In genomic region chr20:20713244-20713765, GRCh38 we compare ENCODE assay signal across 8 cellular contexts. TPM values are rescaled to one million over a fixed set of nuclear protein-coding genes. Genes with fewer than 3 reads are reported as not detected.
DNase-seq lines count a peak whose midpoint lies in the region; ATAC-seq, FAIRE-seq and TF ChIP-seq lines count a peak whose summit lies in the region.

No MANE protein-coding gene starts in this region.

- peak overlapping the region; percentile 74; the same call in 1 of the 2 replicates for H3K18ac ChIP-seq in H1 (ENCODE audit: extremely low read depth, low read length)

- peak overlapping the region; percentile 66 to 94 (median 73) for H3K4me3 ChIP-seq in H1 (ENCODE audit: extremely low read depth in 1 of 4, insufficient read depth in 2 of 4, low read depth in 3 of 4, low read length in 4 of 4)
- peak overlapping the region; percentile 89 for H3K4me3 ChIP-seq in neural cell (ENCODE audit: low read length)

- TF ChIP-seq EP300 in H1 (IDR thresholded peaks at IDR 0.05; ENCODE audit: borderline replicate concordance in 1 of 2, low read depth in 2 of 2, low read length in 2 of 2) (no peak), neural cell (conservative IDR thresholded peaks at IDR 0.05; ENCODE audit: poor library complexity, severe bottlenecking) (no peak)

- peaks cover 4% of the 10 kb centered on the region; the same call in 1 of the 2 replicates for H3K23me2 ChIP-seq in H1 (ENCODE audit: low read depth, low read length)

- TF ChIP-seq RAD21 in H1 (IDR thresholded peaks at IDR 0.05 in 1 of 2, conservative IDR thresholded peaks at IDR 0.05 in 1 of 2; ENCODE audit: low read depth in 2 of 2, low read length in 2 of 2) (no peak), neural cell (conservative IDR thresholded peaks at IDR 0.05) (no peak)

- peaks cover 0 to 4% of the 10 kb centered on the region in 2 experiments for H4K20me1 ChIP-seq in H1 (replicated peaks in 1 of 2; ENCODE audit: control insufficient read depth in 1 of 2, insufficient read depth in 2 of 2, low read length in 2 of 2)
- no peaks in the 10 kb centered on the region for H4K20me1 ChIP-seq in neural cell (ENCODE audit: insufficient read depth)

- H3F3A ChIP-seq in neural cell (ENCODE audit: insufficient read depth, low read length, poor library complexity, severe bottlenecking) = no peaks in the 10 kb centered on the region

- peak overlapping the region; percentile 77 for H4K91ac ChIP-seq in H1 (replicated peaks; ENCODE audit: insufficient read length, low read length)

- BruUV-seq in Calu3 (replicated peaks; lab: Mats Ljungman, UMichigan) = no TSS peak

- H2BK120ac ChIP-seq in H1 (replicated peaks; ENCODE audit: low read depth, low read length) = no peak overlapping the region

- no peak overlapping the region for H2BK12ac ChIP-seq in H1 (ENCODE audit: low read depth, low read length)

- intact Hi-C loops in Calu3 (cut with micrococcal nuclease; ENCODE audit: unreplicated experiment) = loop anchor here (10.0 kb wide), 1 partner anchor 49 kb away; no protein-coding TSS in a partner anchor

- peak overlapping the region; percentile 57 to 69 for H3K4me2 ChIP-seq in H1 (ENCODE audit: insufficient read depth in 1 of 2, low read depth in 2 of 2, low read length in 2 of 2)
- H3K4me2 ChIP-seq in neural cell (ENCODE audit: low read length) = no peak overlapping the region

- H4K8ac ChIP-seq in H1 (ENCODE audit: extremely low read depth, insufficient read depth, low read length) = peak overlapping the region; percentile 92; the same call in 1 of the 2 replicates

- no peak overlapping the region for H2BK20ac ChIP-seq in H1 (ENCODE audit: low read length)

- H3K4me1 Mint-ChIP-seq in Calu3 (ENCODE audit: low read depth, unreplicated experiment) = no peaks in the 10 kb centered on the region

- POLR2A ChIA-PET in H1 (lab: Charles Lee; ENCODE audit: partially characterized antibody) = interaction anchor here (0.9 to 2.0 kb wide), 10 partner anchors 9 to 108 kb away, joined by 3 to 9 read pairs (median 4); no protein-coding TSS in a partner anchor

- H3K79me2 ChIP-seq in H1 (ENCODE audit: control insufficient read depth in 1 of 2, insufficient read depth in 2 of 2, low read length in 2 of 2) (peaks cover 10 to 33% of the 10 kb centered on the region in 2 experiments), neural cell (replicated peaks; ENCODE audit: insufficient read depth, low read length) (peaks cover 24% of the 10 kb centered on the region)

- H3K9me3 Mint-ChIP-seq in Calu3 (ENCODE audit: low read depth, unreplicated experiment) = no peaks in the 10 kb centered on the region

- peaks cover 1 to 7% (median 3%) of the 10 kb centered on the region in 4 experiments; a peak in 6 of 7 replicates for H3K4me1 ChIP-seq in H1 (replicated peaks in 1 of 4; ENCODE audit: control insufficient read depth in 3 of 4, insufficient read depth in 4 of 4, low read length in 3 of 4)

- H3K79me1 ChIP-seq in H1 (ENCODE audit: low read depth, low read length) = peaks cover 5% of the 10 kb centered on the region; the same call in 1 of the 2 replicates

- H4K5ac ChIP-seq in H1 (ENCODE audit: insufficient read length, low read depth, low read length) = peak overlapping the region; percentile 76

- peak overlapping the region; percentile 90; the same call in 1 of the 2 replicates for H2BK5ac ChIP-seq in H1 (ENCODE audit: low read depth, low read length)

- H3K27me3 Mint-ChIP-seq in Calu3 (ENCODE audit: unreplicated experiment) = no peaks in the 10 kb centered on the region

- no peak overlapping the region for H2BK15ac ChIP-seq in H1 (ENCODE audit: low read length)

- no peak overlapping the region for H3K27ac Mint-ChIP-seq in Calu3 (ENCODE audit: unreplicated experiment)

- peak overlapping the region; percentile 74 for H3K4me3 Mint-ChIP-seq in Calu3 (ENCODE audit: low read depth, unreplicated experiment)

- H3K9me3 ChIP-seq in H1 (ENCODE audit: insufficient read depth in 2 of 2, low read depth in 1 of 2, low read length in 1 of 2) (no peaks in the 10 kb centered on the region), neural cell (ENCODE audit: low read length) (no peaks in the 10 kb centered on the region)

- no peak for TF ChIP-seq CTCF in Calu3 (IDR thresholded peaks at IDR 0.05; ENCODE audit: unreplicated experiment)
- TF ChIP-seq CTCF in H1 (IDR thresholded peaks at IDR 0.05; ENCODE audit: control extremely low read depth in 1 of 3, insufficient read depth in 1 of 3, low read depth in 1 of 3, low read length in 3 of 3) = no peak
- no peak for TF ChIP-seq CTCF in neural cell (IDR thresholded peaks at IDR 0.05; ENCODE audit: poor library complexity, severe bottlenecking)

- peak overlapping the region; percentile 64 for H3K56ac ChIP-seq in H1 (replicated peaks; ENCODE audit: insufficient read length, low read depth, low read length)

- H3K9ac ChIP-seq in H1 (replicated peaks in 1 of 4; ENCODE audit: extremely low read depth in 1 of 4, low read depth in 3 of 4, low read length in 3 of 4) = peak overlapping the region; percentile 46 to 62 (median 50); a peak in 6 of 7 replicates
- peak overlapping the region; percentile 80 for H3K9ac ChIP-seq in neural cell (ENCODE audit: low read length)

- WGBS in H1 (ENCODE audit: extremely low coverage in 1 of 2, insufficient coverage in 1 of 2, insufficient read length in 1 of 2, insufficient replicate concordance in 2 of 2, low coverage in 1 of 2, low lambda C conversion rate in 2 of 2, missing lambda C conversion rate in 1 of 2), 2 experiments = 62% methylated on average over 15 of the region's 15 CpGs; no CpG with 5 or more reads in 1 of the 2 experiments

- peak overlapping the region; percentile 88 for H2AFZ ChIP-seq in H1 (ENCODE audit: low read length)
- peak overlapping the region; percentile 73 for H2AFZ ChIP-seq in neural cell (ENCODE audit: low read depth, low read length)

- H3K4ac ChIP-seq in H1 (replicated peaks; ENCODE audit: insufficient read length, low read depth, low read length) = peak overlapping the region; percentile 94

- peak overlapping the region; percentile 18 for H3K14ac ChIP-seq in H1 (ENCODE audit: insufficient read length)

- H3K23ac ChIP-seq in H1 (ENCODE audit: insufficient read length) = no peak overlapping the region

- DNase-seq in Calu3 (no peak), NCI-H69 (lab: John Stamatoyannopoulos, UW) (peak; percentile 29), H1 (ENCODE audit: low read depth in 1 of 2, low spot score in 2 of 2) (no peak), putamen (ENCODE audit: low spot score) (no peak), SK-N-DZ (ENCODE audit: low spot score) (no peak)

- H2AK5ac ChIP-seq in H1 (ENCODE audit: low read depth, low read length) = no peak overlapping the region

- H3K27me3 ChIP-seq in H1 (replicated peaks in 1 of 4; ENCODE audit: control insufficient read depth in 3 of 4, extremely low read depth in 1 of 4, insufficient read depth in 3 of 4, low read length in 3 of 4) (no peaks in the 10 kb centered on the region; a peak in 2 of 7 replicates), neural cell (ENCODE audit: insufficient read depth, low read depth, low read length) (no peaks in the 10 kb centered on the region)

- TF ChIP-seq POLR2A in H1 (IDR thresholded peaks at IDR 0.05; ENCODE audit: control extremely low read depth in 1 of 2, low read depth in 2 of 2, low read length in 2 of 2) = no peak

- peaks cover 24% of the 10 kb centered on the region for H3K36me3 Mint-ChIP-seq in Calu3 (ENCODE audit: insufficient read depth, unreplicated experiment)

- CTCF ChIA-PET in Calu3 (lab: Charles Lee) = no interaction called here
- CTCF ChIA-PET in H1 (lab: Charles Lee; ENCODE audit: partially characterized antibody) = interaction anchor here (1.1 to 1.5 kb wide), 5 partner anchors 26 to 119 kb away, joined by 3 to 5 read pairs (median 3); no protein-coding TSS in a partner anchor

- H3K27ac ChIP-seq in H1 (ENCODE audit: low read depth, low read length) = peak overlapping the region; percentile 1; the same call in 1 of the 2 replicates
- no peak overlapping the region for H3K27ac ChIP-seq in neural cell (ENCODE audit: low read length)

- FAIRE-seq in H1 (lab: Jason Lieb, UNC) = no peak

- ATAC-seq in GM18498 (IDR thresholded peaks at IDR 0.05; ENCODE audit: unreplicated experiment) (no peak), HG03442 (IDR thresholded peaks at IDR 0.05; ENCODE audit: unreplicated experiment) (no peak)

- H3K36me3 ChIP-seq in H1 (ENCODE audit: control insufficient read depth in 2 of 4, insufficient read depth in 4 of 4, low read length in 3 of 4) (no peaks in the 10 kb centered on the region), neural cell (ENCODE audit: insufficient read depth, low read length) (no peaks in the 10 kb centered on the region)

- H3K9me2 ChIP-seq in neural cell (ENCODE audit: insufficient read depth, low read length) = no peaks in the 10 kb centered on the region

TF ChIP-seq in H1, 55 proteins besides CTCF, POLR2A, EP300 and RAD21 (continues in another document):
- TF ChIP-seq BCL11A (IDR thresholded peaks at IDR 0.05; ENCODE audit: low read depth in 2 of 2, low read length in 2 of 2) = no peak
- TF ChIP-seq CBX8 (IDR thresholded peaks at IDR 0.05; ENCODE audit: borderline replicate concordance, low read depth, low read length) = no peak
- no peak for TF ChIP-seq TAF7 (optimal IDR thresholded peaks at IDR 0.05; ENCODE audit: borderline replicate concordance, low read depth, low read length)
- TF ChIP-seq KDM4A (IDR thresholded peaks at IDR 0.05; ENCODE audit: low read depth, low read length, severe bottlenecking) = peak; percentile 7

TF ChIP-seq in neural cell, 6 proteins besides CTCF, POLR2A, EP300 and RAD21 (continues in another document):
- TF ChIP-seq TAF1 (IDR thresholded peaks at IDR 0.05; ENCODE audit: low read depth) (no peak), EZH2 (IDR thresholded peaks at IDR 0.05; ENCODE audit: borderline replicate concordance, insufficient read depth, low read length, poor library complexity, severe bottlenecking) (no peak), SMC3 (conservative IDR thresholded peaks at IDR 0.05; ENCODE audit: poor library complexity) (no peak), MXI1 (conservative IDR thresholded peaks at IDR 0.05; ENCODE audit: poor library complexity, severe bottlenecking) (no peak), POLR2AphosphoS5 (IDR thresholded peaks at IDR 0.05) (no peak)

RNA-seq across cellular contexts. Expression of gene RALGAPA2, which starts 0.9 kb away (rescaled TPM):
- 26.3 and 28.5 TPM in 2 replicates for total RNA-seq in Calu3 (2022)
- 23.9 and 25.5 TPM in 2 replicates for total RNA-seq in H1 (2021; fragmentation: NEBNext Ultra II Directional; extraction: Animal tissue kit (Norgen Biotek cat#: 25700))
- polyA plus RNA-seq in H1 (2011; rRNA removed) (5.1 and 5.4 TPM in 2 replicates), neural cell (21.8 and 33.0 TPM in 2 replicates)
- polyA plus RNA-seq in H1 (2011; cell fraction: cytosol; rRNA removed) = 7.1 TPM
- polyA plus RNA-seq in H1 (2011; cell fraction: nucleus; rRNA removed) = 14.4 TPM
- polyA plus RNA-seq in H1 (2012, experiment 1 of 2) = 7.4 to 10.7 TPM (median 9.7 TPM) in 4 replicates
- polyA plus RNA-seq in H1 (2012, experiment 2 of 2) = 1.7 TPM
- 9.1 TPM for polyA plus RNA-seq in H1 (2013, experiment 1 of 2)
- 8.7 TPM for polyA plus RNA-seq in H1 (2013, experiment 2 of 2)
- polyA minus RNA-seq in H1 (2011; rRNA and poly(A)+ RNA removed) = 20.7 and 26.1 TPM in 2 replicates
- polyA minus RNA-seq in H1 (2011; cell fraction: cytosol; rRNA and poly(A)+ RNA removed) = 13.4 TPM
- 45.3 TPM for polyA minus RNA-seq in H1 (2011; cell fraction: nucleus; rRNA and poly(A)+ RNA removed)
- polyA minus RNA-seq in neural cell = 59.9 and 77.4 TPM in 2 replicates
- 14.7 and 14.8 TPM in 2 replicates for polyA plus RNA-seq in SK-N-DZ (2014; cell fraction: cytosol; rRNA removed)
- polyA plus RNA-seq in SK-N-DZ (2014; cell fraction: nucleus; rRNA removed) = 19.2 and 30.1 TPM in 2 replicates
